ENCODE assay signal across 8 cellular contexts in genomic region chr9:15873573-15874177, GRCh38.
DNase-seq lines count a peak whose midpoint lies in the region; ATAC-seq and TF ChIP-seq lines count a peak whose summit lies in the region.

No MANE protein-coding gene starts in this region.

- no TSS peak for BruUV-seq in MCF 10A (replicated peaks; lab: Mats Ljungman, UMichigan)

- no peak overlapping the region for H3K4me3 ChIP-seq in lower lobe of right lung

- H3K4me3 Mint-ChIP-seq in MCF 10A (ENCODE audit: unreplicated experiment): no peak overlapping the region

- H3K27me3 ChIP-seq in lower lobe of right lung (ENCODE audit: low read depth): no peaks in the 10 kb centered on the region

- H3K9me3 ChIP-seq in lower lobe of right lung: no peaks in the 10 kb centered on the region

- no peaks in the 10 kb centered on the region for H3K9me3 Mint-ChIP-seq in MCF 10A (ENCODE audit: unreplicated experiment)

- no peaks in the 10 kb centered on the region for H3K4me1 ChIP-seq in lower lobe of right lung

- no peaks in the 10 kb centered on the region for H3K27me3 Mint-ChIP-seq in MCF 10A (ENCODE audit: insufficient read depth, unreplicated experiment)

- peak; percentile 59 for DNase-seq in NCI-H82 (lab: John Stamatoyannopoulos, UW)
- no peak for DNase-seq in NCI-H82 treated with DMSO at 0.1 percent for 48 hours (lab: John Stamatoyannopoulos, UW; ENCODE audit: unreplicated experiment)
- peak; percentile 26 for DNase-seq in NCI-H226
- peak; percentile 67 for DNase-seq in MCF 10A (ENCODE audit: unreplicated experiment)
- no peak for DNase-seq in lower lobe of right lung
- DNase-seq in stimulated activated CD4-positive, alpha-beta T cell treated with anti-CD3 and anti-CD28 coated beads, Interleukin-2, amount 100 ng/mL, for 48 hours: no peak

- CTCF ChIA-PET in MCF 10A (lab: Yijun Ruan, JAX): interaction anchor here (0.6 to 2.9 kb wide), 20 partner anchors 8 to 1181 kb away, joined by 3 to 18 read pairs (median 4); no protein-coding TSS in a partner anchor

- no peak overlapping the region for H3K27ac ChIP-seq in lower lobe of right lung

- peaks cover 9% of the 10 kb centered on the region for H3K4me1 Mint-ChIP-seq in MCF 10A (ENCODE audit: insufficient read depth, unreplicated experiment)

- H3K27ac Mint-ChIP-seq in MCF 10A (ENCODE audit: low read depth, unreplicated experiment): no peak overlapping the region

- POLR2A ChIA-PET in MCF 10A (lab: Yijun Ruan, JAX): interaction anchor here (1.6 kb wide), 1 partner anchor 11 kb away, joined by 3 read pairs; no protein-coding TSS in a partner anchor

- no peaks in the 10 kb centered on the region for H3K36me3 Mint-ChIP-seq in MCF 10A (ENCODE audit: insufficient read depth, unreplicated experiment)

- intact Hi-C loops in MCF 10A (cut with micrococcal nuclease) (loop anchor here (1.0 to 10.0 kb wide), 4 partner anchors 260 to 851 kb away; no protein-coding TSS in a partner anchor), lower lobe of right lung (cut with DNase I) (no loop called here)

- no peaks in the 10 kb centered on the region for H3K36me3 ChIP-seq in lower lobe of right lung

- TF ChIP-seq CTCF in MCF 10A (IDR thresholded peaks at IDR 0.05; ENCODE audit: unreplicated experiment) (peak; percentile 51), lower lobe of right lung (IDR thresholded peaks at IDR 0.05) (peak; percentile 57)

- ATAC-seq in HG02610 (IDR thresholded peaks at IDR 0.05; ENCODE audit: unreplicated experiment) (peak; percentile 57), lower lobe of right lung (peak in 1 of 2 donors; percentile 54), HG03039 (IDR thresholded peaks at IDR 0.05; ENCODE audit: unreplicated experiment) (no peak)

Comparison
In these comparisons a context has a peak if more than half of its experiments do, and no peak if none do; other contexts are left out.
1. DNase-seq: peak in NCI-H82 (single experiment), NCI-H226 (single experiment) and MCF 10A (single experiment); none in NCI-H82 treated with DMSO at 0.1 percent for 48 hours (single experiment), lower lobe of right lung (single experiment) and stimulated activated CD4-positive, alpha-beta T cell treated with anti-CD3 and anti-CD28 coated beads, Interleukin-2, amount 100 ng/mL, for 48 hours (0 of 2).